16 cellular contexts compared by ENCODE assay signal in the genomic region with DNA sequence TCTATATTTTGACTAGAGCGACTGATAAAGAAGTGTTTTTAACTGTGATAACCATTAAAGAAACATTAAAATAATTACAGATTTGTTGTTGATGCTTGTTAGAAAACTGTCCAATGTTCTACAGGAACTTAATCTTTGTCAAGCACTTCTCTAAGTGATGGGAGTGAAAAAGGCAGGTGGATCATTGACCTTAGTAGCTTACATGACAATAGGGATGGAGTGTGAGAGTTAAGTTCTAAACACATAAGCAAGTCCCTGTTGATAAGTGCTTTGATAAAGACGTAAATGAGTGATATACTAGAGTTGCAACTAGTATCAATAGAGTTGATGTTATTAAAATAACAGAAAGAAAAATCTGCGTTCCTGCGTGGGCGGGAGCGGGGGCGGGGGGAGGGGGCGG.
"Had no signal": no experiment of that assay in that cellular context is flagged by ENCODE, and none has a peak within 500 bp of the region (broad histone marks: within the 10 kb centered on the region; RNA-seq: fewer than 3 reads in every experiment).

No MANE protein-coding gene starts in this region.

- H3K27ac ChIP-seq: esophagus squamous epithelium, foreskin keratinocyte, spleen, tibial artery, upper lobe of left lung, uterus had no signal

- H3K36me3 ChIP-seq: esophagus squamous epithelium, spleen, tibial artery, upper lobe of left lung, uterus had no signal

- H3K4me3 ChIP-seq: esophagus squamous epithelium, mucosa of descending colon, spleen, tibial artery, upper lobe of left lung, uterus had no signal

- H3K36me3 Mint-ChIP-seq: naive thymus-derived CD8-positive, alpha-beta T cell; stimulated activated memory B cell treated with anti-CD40 and anti-IgM and Interleukin-4, amounts not matched to agents 10 μg/mL and 1 μg/mL and 100 μg/mL, for 72 hours had no signal

- H3K4me3 Mint-ChIP-seq: dendritic cell treated with granulocyte-macrophage colony-stimulating factor and Interleukin-4, amounts not matched to agents 40 ng/mL and 50 ng/mL, for 4 days; effector memory CD8-positive, alpha-beta T cell; naive thymus-derived CD8-positive, alpha-beta T cell; stimulated activated memory B cell treated with anti-CD40 and anti-IgM and Interleukin-4, amounts not matched to agents 10 μg/mL and 1 μg/mL and 100 μg/mL, for 72 hours; stimulated activated naive CD8-positive, alpha-beta T cell treated with anti-CD3 and anti-CD28 coated beads, Interleukin-15, Interleukin-2, amounts not matched to agents 100 ng/mL and 50 ng/mL, for 24 hours had no signal

- H3K27ac Mint-ChIP-seq: dendritic cell treated with granulocyte-macrophage colony-stimulating factor and Interleukin-4, amounts not matched to agents 40 ng/mL and 50 ng/mL, for 4 days; effector memory CD8-positive, alpha-beta T cell; naive thymus-derived CD8-positive, alpha-beta T cell; stimulated activated memory B cell treated with anti-CD40 and anti-IgM and Interleukin-4, amounts not matched to agents 10 μg/mL and 1 μg/mL and 100 μg/mL, for 72 hours; stimulated activated naive CD8-positive, alpha-beta T cell treated with anti-CD3 and anti-CD28 coated beads, Interleukin-15, Interleukin-2, amounts not matched to agents 100 ng/mL and 50 ng/mL, for 24 hours had no signal

- H3K9me3 Mint-ChIP-seq: dendritic cell treated with granulocyte-macrophage colony-stimulating factor and Interleukin-4, amounts not matched to agents 40 ng/mL and 50 ng/mL, for 4 days; stimulated activated naive CD8-positive, alpha-beta T cell treated with anti-CD3 and anti-CD28 coated beads, Interleukin-15, Interleukin-2, amounts not matched to agents 100 ng/mL and 50 ng/mL, for 24 hours had no signal

- H3K4me1 Mint-ChIP-seq: naive thymus-derived CD8-positive, alpha-beta T cell; stimulated activated memory B cell treated with anti-CD40 and anti-IgM and Interleukin-4, amounts not matched to agents 10 μg/mL and 1 μg/mL and 100 μg/mL, for 72 hours had no signal

- H3K4me1 ChIP-seq: esophagus squamous epithelium, foreskin keratinocyte, spleen, tibial artery, upper lobe of left lung, uterus had no signal

- H3K27me3 Mint-ChIP-seq: dendritic cell treated with granulocyte-macrophage colony-stimulating factor and Interleukin-4, amounts not matched to agents 40 ng/mL and 50 ng/mL, for 4 days; effector memory CD8-positive, alpha-beta T cell; naive thymus-derived CD8-positive, alpha-beta T cell; stimulated activated memory B cell treated with anti-CD40 and anti-IgM and Interleukin-4, amounts not matched to agents 10 μg/mL and 1 μg/mL and 100 μg/mL, for 72 hours; stimulated activated naive CD8-positive, alpha-beta T cell treated with anti-CD3 and anti-CD28 coated beads, Interleukin-15, Interleukin-2, amounts not matched to agents 100 ng/mL and 50 ng/mL, for 24 hours had no signal

- DNase-seq: effector memory CD8-positive, alpha-beta T cell; esophagus squamous epithelium; foreskin keratinocyte; kidney glomerular epithelial cell; mucosa of descending colon; naive thymus-derived CD8-positive, alpha-beta T cell; spleen; stimulated activated CD4-positive, alpha-beta T cell treated with anti-CD3 and anti-CD28 coated beads, Interleukin-15, amount 100 ng/mL, for 24 hours; stimulated activated CD4-positive, alpha-beta T cell treated with anti-CD3 and anti-CD28 coated beads, Interleukin-1b, Interleukin-23, amount 100 ng/mL, for 48 hours; stimulated activated CD4-positive, alpha-beta T cell treated with anti-CD3 and anti-CD28 coated beads, Interleukin-4, amount 100 ng/mL, for 24 hours; tibial artery; upper lobe of left lung; uterus had no signal

- H3K9me3 ChIP-seq: esophagus squamous epithelium, mucosa of descending colon, spleen, tibial artery, upper lobe of left lung, uterus had no signal

- H3K27me3 ChIP-seq: esophagus squamous epithelium, foreskin keratinocyte, spleen, tibial artery, upper lobe of left lung, uterus had no signal
